Comparison of ENCODE assay signal across 26 cellular contexts in genomic region chr4:84622959-84623358, GRCh38. TPM values are rescaled to one million over a fixed set of nuclear protein-coding genes. Genes with fewer than 3 reads are reported as not detected.
"Had no signal": no experiment of that assay in that cellular context is flagged by ENCODE, and none has a peak within 500 bp of the region (broad histone marks: within the 10 kb centered on the region; RNA-seq: fewer than 3 reads in every experiment).

No MANE protein-coding gene starts in this region.

- H3K4me3 ChIP-seq: ascending aorta, esophagus muscularis mucosa, heart right ventricle, left ventricle myocardium inferior, pancreas had no signal

- H3K4me1 Mint-ChIP-seq: activated CD4-positive, alpha-beta memory T cell treated with anti-CD3 and anti-CD28 coated beads, Interleukin-2, amount 10 ng/mL, durations not matched to agents 7 days and 5 days; activated CD4-positive, alpha-beta T cell treated with anti-CD3 and anti-CD28 coated beads, Interleukin-2, amount 10 ng/mL, durations not matched to agents 24 days and 14 days; activated CD8-positive, alpha-beta memory T cell treated with anti-CD3 and anti-CD28 coated beads, Interleukin-2, amount 10 ng/mL, durations not matched to agents 7 days and 5 days; activated naive CD4-positive, alpha-beta T cell treated with anti-CD3 and anti-CD28 coated beads, Interleukin-2, amount 50 U/mL, for 24 hours; immature natural killer cell had no signal

- H3K9me3 Mint-ChIP-seq: activated CD4-positive, alpha-beta memory T cell treated with anti-CD3 and anti-CD28 coated beads, Interleukin-2, amount 10 ng/mL, durations not matched to agents 7 days and 5 days; activated CD4-positive, alpha-beta T cell treated with anti-CD3 and anti-CD28 coated beads, Interleukin-2, amount 10 ng/mL, durations not matched to agents 24 days and 14 days; activated naive CD4-positive, alpha-beta T cell treated with anti-CD3 and anti-CD28 coated beads, Interleukin-2, amount 50 U/mL, for 24 hours had no signal

- H3K27ac Mint-ChIP-seq: activated CD4-positive, alpha-beta memory T cell treated with anti-CD3 and anti-CD28 coated beads, Interleukin-2, amount 10 ng/mL, durations not matched to agents 7 days and 5 days; activated CD4-positive, alpha-beta T cell treated with anti-CD3 and anti-CD28 coated beads, Interleukin-2, amount 10 ng/mL, durations not matched to agents 24 days and 14 days; activated CD8-positive, alpha-beta memory T cell treated with anti-CD3 and anti-CD28 coated beads, Interleukin-2, amount 10 ng/mL, durations not matched to agents 7 days and 5 days; activated naive CD4-positive, alpha-beta T cell treated with anti-CD3 and anti-CD28 coated beads, Interleukin-2, amount 50 U/mL, for 24 hours; effector memory CD8-positive, alpha-beta T cell; immature natural killer cell; natural killer cell treated with Interleukin-12 subunit alpha and Interleukin-12 subunit beta and Interleukin-15 and Interleukin-18, amount 100 ng/mL, for 72 hours had no signal

- H3K36me3 Mint-ChIP-seq: activated CD8-positive, alpha-beta memory T cell treated with anti-CD3 and anti-CD28 coated beads, Interleukin-2, amount 10 ng/mL, durations not matched to agents 7 days and 5 days; natural killer cell treated with Interleukin-12 subunit alpha and Interleukin-12 subunit beta and Interleukin-15 and Interleukin-18, amount 100 ng/mL, for 72 hours had no signal

- DNase-seq: activated CD4-positive, alpha-beta memory T cell treated with anti-CD3 and anti-CD28 coated beads, Interleukin-2, amount 10 ng/mL, durations not matched to agents 7 days and 5 days; activated CD4-positive, alpha-beta T cell treated with anti-CD3 and anti-CD28 coated beads, Interleukin-2, amount 10 ng/mL, durations not matched to agents 24 days and 14 days; activated CD8-positive, alpha-beta memory T cell treated with anti-CD3 and anti-CD28 coated beads, Interleukin-2, amount 10 ng/mL, durations not matched to agents 7 days and 5 days; activated effector memory CD4-positive, alpha-beta T cell treated with anti-CD3 and anti-CD28 coated beads, Interleukin-2, amount 50 U/mL, for 16 hours; activated T-cell treated with anti-CD3 and anti-CD28 coated beads for 4 hours; central memory CD4-positive, alpha-beta T cell; effector memory CD8-positive, alpha-beta T cell; heart right ventricle; immature natural killer cell; left ventricle myocardium inferior; midbrain; pancreas; right cardiac atrium; stimulated activated CD4-positive, alpha-beta T cell treated with anti-CD3 and anti-CD28 coated beads, Interleukin-12 subunit alpha, Interleukin-12 subunit beta, amount 100 ng/mL, for 4 hours; stimulated activated CD4-positive, alpha-beta T cell treated with anti-CD3 and anti-CD28 coated beads, Interleukin-4, amount 100 ng/mL, for 4 hours; stimulated activated naive CD8-positive, alpha-beta T cell treated with anti-CD3 and anti-CD28 coated beads, Interleukin-15, Interleukin-2, amounts not matched to agents 100 U/mL and 50 U/mL, for 24 hours had no signal

- H3K27me3 Mint-ChIP-seq: activated CD4-positive, alpha-beta memory T cell treated with anti-CD3 and anti-CD28 coated beads, Interleukin-2, amount 10 ng/mL, durations not matched to agents 7 days and 5 days; activated CD4-positive, alpha-beta T cell treated with anti-CD3 and anti-CD28 coated beads, Interleukin-2, amount 10 ng/mL, durations not matched to agents 24 days and 14 days; activated CD8-positive, alpha-beta memory T cell treated with anti-CD3 and anti-CD28 coated beads, Interleukin-2, amount 10 ng/mL, durations not matched to agents 7 days and 5 days; activated naive CD4-positive, alpha-beta T cell treated with anti-CD3 and anti-CD28 coated beads, Interleukin-2, amount 50 U/mL, for 24 hours; effector memory CD8-positive, alpha-beta T cell; natural killer cell treated with Interleukin-12 subunit alpha and Interleukin-12 subunit beta and Interleukin-15 and Interleukin-18, amount 100 ng/mL, for 72 hours had no signal

- H3K4me1 ChIP-seq: ascending aorta, esophagus muscularis mucosa, heart right ventricle, left ventricle myocardium inferior had no signal

- H3K4me3 Mint-ChIP-seq: activated CD4-positive, alpha-beta memory T cell treated with anti-CD3 and anti-CD28 coated beads, Interleukin-2, amount 10 ng/mL, durations not matched to agents 7 days and 5 days; activated CD4-positive, alpha-beta T cell treated with anti-CD3 and anti-CD28 coated beads, Interleukin-2, amount 10 ng/mL, durations not matched to agents 24 days and 14 days; activated CD8-positive, alpha-beta memory T cell treated with anti-CD3 and anti-CD28 coated beads, Interleukin-2, amount 10 ng/mL, durations not matched to agents 7 days and 5 days; activated naive CD4-positive, alpha-beta T cell treated with anti-CD3 and anti-CD28 coated beads, Interleukin-2, amount 50 U/mL, for 24 hours; effector memory CD8-positive, alpha-beta T cell; immature natural killer cell; natural killer cell treated with Interleukin-12 subunit alpha and Interleukin-12 subunit beta and Interleukin-15 and Interleukin-18, amount 100 ng/mL, for 72 hours had no signal

- H3K9me3 ChIP-seq: ascending aorta, esophagus muscularis mucosa, heart right ventricle, left ventricle myocardium inferior, neutrophil, pancreas had no signal

- H3K36me3 ChIP-seq: ascending aorta, heart right ventricle, left ventricle myocardium inferior, neutrophil, pancreas had no signal

- ATAC-seq: activated CD4-positive, CD25-positive, alpha-beta regulatory T cell treated with anti-CD3 and anti-CD28 coated beads, Interleukin-2, amount 50 U/mL, for 24 hours; activated CD8-positive, alpha-beta memory T cell treated with anti-CD3 and anti-CD28 coated beads, Interleukin-2, amount 10 ng/mL, durations not matched to agents 7 days and 5 days; effector memory CD8-positive, alpha-beta T cell; heart right ventricle; natural killer cell treated with Interleukin-12 subunit alpha and Interleukin-12 subunit beta and Interleukin-15 and Interleukin-18, amount 100 ng/mL, for 72 hours; pancreas; right cardiac atrium; stimulated activated naive CD8-positive, alpha-beta T cell treated with anti-CD3 and anti-CD28 coated beads, Interleukin-15, Interleukin-2, amounts not matched to agents 100 U/mL and 50 U/mL, for 24 hours had no signal

- H3K27ac ChIP-seq: ascending aorta, esophagus muscularis mucosa, heart right ventricle, left ventricle myocardium inferior, neutrophil, pancreas had no signal

- H3K27me3 ChIP-seq: ascending aorta, esophagus muscularis mucosa, heart right ventricle, pancreas had no signal

RNA-seq across cellular contexts. Expression of gene CDS1, which starts 40.0 kb away (rescaled TPM):
- total RNA-seq: activated CD4-positive, alpha-beta T cell treated with anti-CD3 and anti-CD28 coated beads, Interleukin-2, amount 10 ng/mL, durations not matched to agents 24 days and 14 days; activated CD8-positive, alpha-beta memory T cell treated with anti-CD3 and anti-CD28 coated beads, Interleukin-2, amount 10 ng/mL, durations not matched to agents 7 days and 5 days; dermis microvascular lymphatic vessel endothelial cell; endothelial cell of umbilical vein; natural killer cell treated with Interleukin-12 subunit alpha and Interleukin-12 subunit beta and Interleukin-15 and Interleukin-18, amount 100 ng/mL, for 72 hours; pulmonary artery endothelial cell; T-helper 2 cell treated with Interferon-gamma antibody and Interleukin-4, amounts not matched to agents 100 ng/mL and 5 ng/mL, for 36 hours had no signal
